In genomic region chr12:122117979-122118378, GRCh38 we compare ENCODE assay signal across 21 cellular contexts. TPM values are rescaled to one million over a fixed set of nuclear protein-coding genes. Genes with fewer than 3 reads are reported as not detected.
A peak's percentile ranks its signal among the peaks of the same experiment; 100 is the strongest.
DNase-seq lines count a peak whose midpoint lies in the region; ATAC-seq and TF ChIP-seq lines count a peak whose summit lies in the region.
"Had no signal": no experiment of that assay in that cellular context is flagged by ENCODE, and none has a peak within 500 bp of the region (broad histone marks: within the 10 kb centered on the region; RNA-seq: fewer than 3 reads in every experiment).

No MANE protein-coding gene starts in this region.

- no peak overlapping the region for H3K27ac ChIP-seq in CD4-positive, alpha-beta T cell (ENCODE audit: low read depth, low read length)
- H3K27ac ChIP-seq: left lung, uterus had no signal

- peak overlapping the region; percentile 0 for H3K27ac Mint-ChIP-seq in CD4-positive, alpha-beta T cell
- H3K27ac Mint-ChIP-seq in activated T-helper 17 cell treated with anti-CD3 and anti-CD28 coated beads, Interleukin-2, amount 50 U/mL, for 72 hours: peak overlapping the region; percentile 53
- H3K27ac Mint-ChIP-seq: activated B cell treated with CpG ODN at 0.5 μM for 24 hours; stimulated activated naive CD8-positive, alpha-beta T cell treated with anti-CD3 and anti-CD28 coated beads, Interleukin-15, Interleukin-2, amounts not matched to agents 100 ng/mL and 50 ng/mL, for 24 hours; T-helper 17 cell had no signal

- no peak for ATAC-seq in CD4-positive, alpha-beta T cell (ENCODE audit: poor library complexity)
- no peak for ATAC-seq in activated T-helper 17 cell treated with anti-CD3 and anti-CD28 coated beads, Interleukin-2, amount 50 U/mL, for 72 hours (replicated peaks)
- ATAC-seq: T-helper 17 cell had no signal

- no peaks in the 10 kb centered on the region for H3K27me3 Mint-ChIP-seq in CD4-positive, alpha-beta T cell
- no peaks in the 10 kb centered on the region for H3K27me3 Mint-ChIP-seq in activated T-helper 17 cell treated with anti-CD3 and anti-CD28 coated beads, Interleukin-2, amount 50 U/mL, for 72 hours
- H3K27me3 Mint-ChIP-seq: activated B cell treated with CpG ODN at 0.5 μM for 24 hours; naive B cell; progenitor cell of endocrine pancreas; stimulated activated naive CD8-positive, alpha-beta T cell treated with anti-CD3 and anti-CD28 coated beads, Interleukin-15, Interleukin-2, amounts not matched to agents 100 ng/mL and 50 ng/mL, for 24 hours; T-helper 17 cell had no signal

- H3K9me3 ChIP-seq in CD4-positive, alpha-beta T cell (ENCODE audit: control insufficient read depth, low read length): no peaks in the 10 kb centered on the region
- H3K9me3 ChIP-seq: left lung, uterus had no signal

- peaks cover 28% of the 10 kb centered on the region for H3K4me1 Mint-ChIP-seq in CD4-positive, alpha-beta T cell (ENCODE audit: low read depth)
- peaks cover 6% of the 10 kb centered on the region for H3K4me1 Mint-ChIP-seq in activated T-helper 17 cell treated with anti-CD3 and anti-CD28 coated beads, Interleukin-2, amount 50 U/mL, for 72 hours

- intact Hi-C loops in CD4-positive, alpha-beta T cell (cut with DNase I, micrococcal nuclease): no loop called here
- intact Hi-C loops in posterior vena cava (cut with DNase I): no loop called here

- CTCF ChIA-PET in CD4-positive, alpha-beta T cell (lab: Charles Lee): no interaction called here

- no peak for DNase-seq in CD4-positive, alpha-beta T cell
- DNase-seq in kidney tubule cell (ENCODE audit: low spot score) (peak; percentile 29), posterior vena cava (ENCODE audit: low spot score) (peak; percentile 20), NCI-H1436 (lab: John Stamatoyannopoulos, UW) (no peak), HuH-7.5 (ENCODE audit: low spot score) (no peak)
- DNase-seq in stimulated activated CD4-positive, alpha-beta T cell treated with anti-CD3 and anti-CD28 coated beads, Interleukin-2, amount 100 ng/mL, for 48 hours: no peak
- DNase-seq in stimulated activated CD8-positive, alpha-beta memory T cell treated with anti-CD3 and anti-CD28 coated beads, Interleukin-4, amount 100 ng/mL, for 48 hours: no peak
- DNase-seq: activated B cell treated with CpG ODN at 0.5 μM for 24 hours, amniotic stem cell, naive B cell, NCI-H187 treated with DMSO at 0.1 percent for 48 hours, NCI-H446 treated with DMSO at 0.1 percent for 48 hours, T-helper 17 cell, uterus had no signal

- POLR2A ChIA-PET in CD4-positive, alpha-beta T cell (lab: Charles Lee): no interaction called here

- no peak overlapping the region for H3K4me3 Mint-ChIP-seq in CD4-positive, alpha-beta T cell
- no peak overlapping the region for H3K4me3 Mint-ChIP-seq in activated T-helper 17 cell treated with anti-CD3 and anti-CD28 coated beads, Interleukin-2, amount 50 U/mL, for 72 hours
- H3K4me3 Mint-ChIP-seq: activated B cell treated with CpG ODN at 0.5 μM for 24 hours; naive B cell; stimulated activated naive CD8-positive, alpha-beta T cell treated with anti-CD3 and anti-CD28 coated beads, Interleukin-15, Interleukin-2, amounts not matched to agents 100 ng/mL and 50 ng/mL, for 24 hours had no signal

- H3K27me3 ChIP-seq in CD4-positive, alpha-beta T cell (ENCODE audit: control insufficient read depth, insufficient read depth, low read length): no peaks in the 10 kb centered on the region
- H3K27me3 ChIP-seq: left lung, uterus had no signal

- TF ChIP-seq CTCF in CD4-positive, alpha-beta T cell (IDR thresholded peaks at IDR 0.05): no peak

- no peaks in the 10 kb centered on the region for H3K9me3 Mint-ChIP-seq in CD4-positive, alpha-beta T cell
- no peaks in the 10 kb centered on the region for H3K9me3 Mint-ChIP-seq in activated T-helper 17 cell treated with anti-CD3 and anti-CD28 coated beads, Interleukin-2, amount 50 U/mL, for 72 hours
- H3K9me3 Mint-ChIP-seq: activated B cell treated with CpG ODN at 0.5 μM for 24 hours; naive B cell; stimulated activated naive CD8-positive, alpha-beta T cell treated with anti-CD3 and anti-CD28 coated beads, Interleukin-15, Interleukin-2, amounts not matched to agents 100 ng/mL and 50 ng/mL, for 24 hours had no signal

- peaks cover 13% of the 10 kb centered on the region for H3K36me3 Mint-ChIP-seq in CD4-positive, alpha-beta T cell (ENCODE audit: low read depth)
- no peaks in the 10 kb centered on the region for H3K36me3 Mint-ChIP-seq in activated T-helper 17 cell treated with anti-CD3 and anti-CD28 coated beads, Interleukin-2, amount 50 U/mL, for 72 hours (ENCODE audit: low read depth)
- H3K36me3 Mint-ChIP-seq: naive B cell had no signal

RNA-seq across cellular contexts. Expression of gene MLXIP, which starts 39.4 kb away (rescaled TPM):
- 10 to 100 TPM; 98.0 to 99.3 TPM for total RNA-seq in CD4-positive, alpha-beta T cell
- total RNA-seq in activated T-helper 17 cell treated with anti-CD3 and anti-CD28 coated beads, Interleukin-2, amount 50 U/mL, for 72 hours: 10 to 100 TPM; 19.7 to 28.9 TPM
- 10 to 100 TPM; 78.3 to 81.4 TPM for total RNA-seq in posterior vena cava

RNA-seq across cellular contexts. Expression of gene IL31, which starts 56.0 kb away (rescaled TPM):
- total RNA-seq in CD4-positive, alpha-beta T cell: not detected
- not detected for total RNA-seq in activated T-helper 17 cell treated with anti-CD3 and anti-CD28 coated beads, Interleukin-2, amount 50 U/mL, for 72 hours
- not detected for total RNA-seq in posterior vena cava
- total RNA-seq: activated B cell treated with CpG ODN at 0.5 μM for 24 hours, cerebellum, fibroblast of villous mesenchyme, left lung, progenitor cell of endocrine pancreas, Right ventricle myocardium inferior, T-helper 17 cell, uterus had no signal

Comparison
In these comparisons a context has a peak if more than half of its experiments do, and no peak if none do; other contexts are left out.
1. DNase-seq: peak in kidney tubule cell (single experiment) and posterior vena cava (single experiment); none in CD4-positive, alpha-beta T cell (0 of 10), NCI-H1436 (single experiment), stimulated activated CD4-positive, alpha-beta T cell treated with anti-CD3 and anti-CD28 coated beads, Interleukin-2, amount 100 ng/mL, for 48 hours (0 of 2), stimulated activated CD8-positive, alpha-beta memory T cell treated with anti-CD3 and anti-CD28 coated beads, Interleukin-4, amount 100 ng/mL, for 48 hours (single experiment) and HuH-7.5 (single experiment).